ENCODE assay signal across 15 cellular contexts in the genomic region with DNA sequence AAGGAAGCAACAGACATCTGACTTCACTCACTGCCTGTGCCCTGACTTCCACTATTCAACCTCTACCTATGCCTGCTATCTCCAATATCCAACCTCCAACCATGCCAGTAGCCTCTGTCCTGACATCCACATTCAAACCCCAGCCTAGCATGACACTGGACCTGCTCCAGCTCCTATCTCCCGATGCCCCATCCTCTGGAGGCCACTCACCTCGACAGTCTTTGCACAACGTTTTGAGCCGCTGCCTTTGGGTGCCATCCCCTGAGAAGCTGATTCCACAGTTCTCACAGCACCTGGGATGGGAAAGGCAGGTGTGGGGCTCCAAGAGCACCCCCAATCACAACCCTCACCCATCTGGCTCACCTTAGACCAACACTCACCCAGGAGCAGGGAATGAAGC. TPM values are rescaled to one million over a fixed set of nuclear protein-coding genes. Genes with fewer than 3 reads are reported as not detected.
DNase-seq lines count a peak whose midpoint lies in the region; ATAC-seq, FAIRE-seq and TF ChIP-seq lines count a peak whose summit lies in the region.
"Had no signal": no experiment of that assay in that cellular context is flagged by ENCODE, and none has a peak within 500 bp of the region (broad histone marks: within the 10 kb centered on the region; RNA-seq: fewer than 3 reads in every experiment).

No MANE protein-coding gene starts in this region.

- no peak for TF ChIP-seq CTCF in bronchial epithelial cell (IDR thresholded peaks at IDR 0.05; ENCODE audit: insufficient read depth, low read length, severe bottlenecking)
- TF ChIP-seq CTCF in osteocyte (IDR thresholded peaks at IDR 0.05), result no peak
- TF ChIP-seq CTCF in mammary epithelial cell (conservative IDR thresholded peaks at IDR 0.05 in 1 of 2, IDR thresholded peaks at IDR 0.05 in 1 of 2; ENCODE audit: extremely low read depth in 1 of 2, insufficient read depth in 1 of 2, low read depth in 1 of 2, low read length in 2 of 2), result no peak

- no peak overlapping the region for H3K4me3 ChIP-seq in H7 (ENCODE audit: insufficient read depth, low read depth, low read length)
- no peak overlapping the region for H3K4me3 ChIP-seq in bronchial epithelial cell (ENCODE audit: low read depth, low read length)
- H3K4me3 ChIP-seq in mammary epithelial cell (replicated peaks in 1 of 3; ENCODE audit: insufficient read depth in 1 of 3, low read depth in 2 of 3, low read length in 3 of 3), result no peak overlapping the region
- H3K4me3 ChIP-seq: BLaER1 treated with 17β-estradiol and CSF1 and Interleukin-3, amounts not matched to agents 10 nM and 100 nM had no signal

- FAIRE-seq in bronchial epithelial cell (lab: Jason Lieb, UNC), result peak; percentile 86
- FAIRE-seq: HepG2, HTR-8/SVneo had no signal

- peaks cover 24% of the 10 kb centered on the region for H3K4me1 Mint-ChIP-seq in activated T-cell treated with anti-CD3 and anti-CD28 coated beads, Interleukin-2, amount 50 U/mL, for 24 hours (ENCODE audit: low read depth)
- H3K4me1 Mint-ChIP-seq in activated T-cell treated with anti-CD3 and anti-CD28 coated beads, Interleukin-2, amount 50 U/mL, for 4 hours (ENCODE audit: low read depth), result peaks cover 26% of the 10 kb centered on the region
- H3K4me1 Mint-ChIP-seq in osteocyte (ENCODE audit: unreplicated experiment), result peaks cover 17% of the 10 kb centered on the region

- H3K9me3 ChIP-seq in mammary epithelial cell (replicated peaks; ENCODE audit: insufficient read depth, low read length), result no peaks in the 10 kb centered on the region
- H3K9me3 ChIP-seq: BLaER1 treated with 17β-estradiol and CSF1 and Interleukin-3, amounts not matched to agents 10 nM and 100 nM had no signal

- H3K36me3 ChIP-seq in H7 (replicated peaks; ENCODE audit: control insufficient read depth, insufficient read depth, low read length) (peaks cover 41% of the 10 kb centered on the region), bronchial epithelial cell (ENCODE audit: control insufficient read depth, insufficient read depth, low read length) (peaks cover 45% of the 10 kb centered on the region), mammary epithelial cell (ENCODE audit: insufficient read depth, low read length) (peaks cover 43% of the 10 kb centered on the region)

- no peak overlapping the region for H3K9ac ChIP-seq in mammary epithelial cell (ENCODE audit: insufficient read depth, low read length)
- H3K9ac ChIP-seq: BLaER1 treated with 17β-estradiol and CSF1 and Interleukin-3, amounts not matched to agents 10 nM and 100 nM had no signal

- H3K4me1 ChIP-seq in mammary epithelial cell (ENCODE audit: insufficient read depth, low read length), result peaks cover 33% of the 10 kb centered on the region

- ATAC-seq in activated T-cell treated with anti-CD3 and anti-CD28 coated beads, Interleukin-2, amount 50 U/mL, for 4 hours, result no peak
- ATAC-seq: HCT116, HepG2 had no signal

- BruUV-seq in mammary epithelial cell (replicated peaks; lab: Mats Ljungman, UMichigan), result no TSS peak

- dilution Hi-C loops in mammary epithelial cell (cut with HindIII; ENCODE audit: low sequenced_read_pairs), result no loop called here

- in situ Hi-C loops in mammary epithelial cell (cut with MboI; ENCODE audit: low sequenced_read_pairs in 2 of 2), result no loop called here

- 100% methylated on average over 3 of the region's 4 CpGs for WGBS in mammary epithelial cell (ENCODE audit: low coverage, missing lambda C conversion rate)

- peak overlapping the region; percentile 41 for H3K27ac Mint-ChIP-seq in activated T-cell treated with anti-CD3 and anti-CD28 coated beads, Interleukin-2, amount 50 U/mL, for 24 hours
- no peak overlapping the region for H3K27ac Mint-ChIP-seq in osteocyte (ENCODE audit: unreplicated experiment)
- H3K27ac Mint-ChIP-seq: CD4-positive, alpha-beta T cell had no signal

- no peak overlapping the region for H3K4me3 Mint-ChIP-seq in activated T-cell treated with anti-CD3 and anti-CD28 coated beads, Interleukin-2, amount 50 U/mL, for 24 hours
- no peak overlapping the region for H3K4me3 Mint-ChIP-seq in activated T-cell treated with anti-CD3 and anti-CD28 coated beads, Interleukin-2, amount 50 U/mL, for 4 hours
- no peak overlapping the region for H3K4me3 Mint-ChIP-seq in osteocyte (ENCODE audit: unreplicated experiment)
- H3K4me3 Mint-ChIP-seq: CD4-positive, alpha-beta T cell had no signal

- no peak for DNase-seq in activated T-cell treated with anti-CD3 and anti-CD28 coated beads, Interleukin-2, amount 50 U/mL, for 24 hours
- no peak for DNase-seq in activated T-cell treated with anti-CD3 and anti-CD28 coated beads, Interleukin-2, amount 50 U/mL, for 4 hours
- DNase-seq in H7 (peak; percentile 6), bronchial epithelial cell (ENCODE audit: low read depth) (no peak), osteocyte (ENCODE audit: extremely low spot score, unreplicated experiment) (peak; percentile 76), mammary epithelial cell (no peak), kidney tubule cell (ENCODE audit: low spot score) (no peak)
- DNase-seq: ACHN; Calu3; CD4-positive, alpha-beta T cell; DMS 273 treated with DMSO at 0.1 percent for 48 hours had no signal

- H3K27me3 Mint-ChIP-seq in activated T-cell treated with anti-CD3 and anti-CD28 coated beads, Interleukin-2, amount 50 U/mL, for 24 hours, result no peaks in the 10 kb centered on the region
- H3K27me3 Mint-ChIP-seq in activated T-cell treated with anti-CD3 and anti-CD28 coated beads, Interleukin-2, amount 50 U/mL, for 4 hours (ENCODE audit: low read depth), result no peaks in the 10 kb centered on the region
- no peaks in the 10 kb centered on the region for H3K27me3 Mint-ChIP-seq in osteocyte (ENCODE audit: unreplicated experiment)
- H3K27me3 Mint-ChIP-seq: CD4-positive, alpha-beta T cell had no signal

- H3K79me2 ChIP-seq in mammary epithelial cell (ENCODE audit: insufficient read depth, low read length), result peaks cover 65% of the 10 kb centered on the region

- H3K27ac ChIP-seq in mammary epithelial cell (ENCODE audit: insufficient read depth, low read depth, low read length), result no peak overlapping the region
- H3K27ac ChIP-seq: BLaER1 treated with 17β-estradiol and CSF1 and Interleukin-3, amounts not matched to agents 10 nM and 100 nM had no signal

- no peak overlapping the region for H2AFZ ChIP-seq in mammary epithelial cell (ENCODE audit: low read depth, low read length)

- H3K4me2 ChIP-seq in mammary epithelial cell (ENCODE audit: insufficient read depth, low read depth, low read length), result no peak overlapping the region
- H3K4me2 ChIP-seq: BLaER1 treated with 17β-estradiol and CSF1 and Interleukin-3, amounts not matched to agents 10 nM and 100 nM had no signal

- H3K9me3 Mint-ChIP-seq in activated T-cell treated with anti-CD3 and anti-CD28 coated beads, Interleukin-2, amount 50 U/mL, for 24 hours, result no peaks in the 10 kb centered on the region
- no peaks in the 10 kb centered on the region for H3K9me3 Mint-ChIP-seq in activated T-cell treated with anti-CD3 and anti-CD28 coated beads, Interleukin-2, amount 50 U/mL, for 4 hours
- H3K9me3 Mint-ChIP-seq in osteocyte (ENCODE audit: unreplicated experiment), result no peaks in the 10 kb centered on the region
- H3K9me3 Mint-ChIP-seq: CD4-positive, alpha-beta T cell had no signal

- H3K27me3 ChIP-seq in H7 (ENCODE audit: control insufficient read depth, insufficient read depth, low read length), result no peaks in the 10 kb centered on the region
- no peaks in the 10 kb centered on the region for H3K27me3 ChIP-seq in bronchial epithelial cell (ENCODE audit: control insufficient read depth, insufficient read depth, low read length)
- no peaks in the 10 kb centered on the region for H3K27me3 ChIP-seq in mammary epithelial cell (ENCODE audit: insufficient read depth, low read length)
- H3K27me3 ChIP-seq: BLaER1 treated with 17β-estradiol and CSF1 and Interleukin-3, amounts not matched to agents 10 nM and 100 nM had no signal

- intact Hi-C loops in mammary epithelial cell (cut with micrococcal nuclease), result no loop called here

- CTCF ChIA-PET in mammary epithelial cell (lab: Charles Lee; ENCODE audit: low non-redundant PET), result no interaction called here

- H4K20me1 ChIP-seq in mammary epithelial cell (ENCODE audit: insufficient read depth, low read length), result no peaks in the 10 kb centered on the region

- peaks cover 88% of the 10 kb centered on the region for H3K36me3 Mint-ChIP-seq in activated T-cell treated with anti-CD3 and anti-CD28 coated beads, Interleukin-2, amount 50 U/mL, for 24 hours (ENCODE audit: low read depth)
- H3K36me3 Mint-ChIP-seq in activated T-cell treated with anti-CD3 and anti-CD28 coated beads, Interleukin-2, amount 50 U/mL, for 4 hours (ENCODE audit: insufficient read depth), result peaks cover 50% of the 10 kb centered on the region
- peaks cover 55% of the 10 kb centered on the region for H3K36me3 Mint-ChIP-seq in osteocyte (ENCODE audit: unreplicated experiment)

RNA-seq across cellular contexts. Expression of gene MBD1, which starts 4.9 kb away (rescaled TPM):
- total RNA-seq in activated T-cell treated with anti-CD3 and anti-CD28 coated beads, Interleukin-2, amount 50 U/mL, for 4 hours, result 100 to 1,000 TPM; 103 to 113 (median 104) TPM
- total RNA-seq in H7 (2014; rRNA removed; shearing (Covaris generic)), result 57.6 and 58.3 TPM in 2 replicates
- total RNA-seq in bronchial epithelial cell (127 and 221 TPM in 2 replicates), osteocyte (69.9 and 74.2 TPM in 2 replicates), mammary epithelial cell (100 to 1,000 TPM; 102 to 196 TPM)
- 83.4 TPM for polyA plus RNA-seq in mammary epithelial cell
- polyA minus RNA-seq in mammary epithelial cell, result 81.4 TPM

RNA-seq across cellular contexts. Expression of gene CFAP53, which starts 10.2 kb away (rescaled TPM):
- total RNA-seq in activated T-cell treated with anti-CD3 and anti-CD28 coated beads, Interleukin-2, amount 50 U/mL, for 4 hours, result under 1 TPM; 0.14 to 0.40 (median 0.28) TPM
- 0.33 TPM in 1 of 2 replicates, not detected in the other for total RNA-seq in H7 (2014; rRNA removed; shearing (Covaris generic))
- total RNA-seq in bronchial epithelial cell (0.26 and 1.3 TPM in 2 replicates), osteocyte (0.39 and 0.78 TPM in 2 replicates), mammary epithelial cell (1 to 10 TPM in 1 of 2 donors, under 1 TPM in 1; 0.67 to 1.7 TPM)
- polyA plus RNA-seq in mammary epithelial cell, result 0.29 TPM
- polyA minus RNA-seq in mammary epithelial cell, result not detected

RNA-seq across cellular contexts. Expression of gene CXXC1, which starts 11.0 kb away (rescaled TPM):
- 100 to 1,000 TPM; 132 to 147 (median 145) TPM for total RNA-seq in activated T-cell treated with anti-CD3 and anti-CD28 coated beads, Interleukin-2, amount 50 U/mL, for 4 hours
- 55.1 and 59.3 TPM in 2 replicates for total RNA-seq in H7 (2014; rRNA removed; shearing (Covaris generic))
- total RNA-seq in bronchial epithelial cell (32.6 and 40.1 TPM in 2 replicates), osteocyte (70.2 and 82.2 TPM in 2 replicates), mammary epithelial cell (10 to 100 TPM; 27.7 to 78.2 TPM)
- 67.3 TPM for polyA plus RNA-seq in mammary epithelial cell
- 25.7 TPM for polyA minus RNA-seq in mammary epithelial cell

Comparison
In these comparisons a context has a peak if more than half of its experiments do, and no peak if none do; other contexts are left out.
1. DNase-seq: peak in H7 (single experiment) and osteocyte (single experiment); none in activated T-cell treated with anti-CD3 and anti-CD28 coated beads, Interleukin-2, amount 50 U/mL, for 24 hours (single experiment), activated T-cell treated with anti-CD3 and anti-CD28 coated beads, Interleukin-2, amount 50 U/mL, for 4 hours (single experiment), bronchial epithelial cell (single experiment), mammary epithelial cell (single experiment) and kidney tubule cell (single experiment).